8 cellular contexts compared by ENCODE assay signal in the genomic region with DNA sequence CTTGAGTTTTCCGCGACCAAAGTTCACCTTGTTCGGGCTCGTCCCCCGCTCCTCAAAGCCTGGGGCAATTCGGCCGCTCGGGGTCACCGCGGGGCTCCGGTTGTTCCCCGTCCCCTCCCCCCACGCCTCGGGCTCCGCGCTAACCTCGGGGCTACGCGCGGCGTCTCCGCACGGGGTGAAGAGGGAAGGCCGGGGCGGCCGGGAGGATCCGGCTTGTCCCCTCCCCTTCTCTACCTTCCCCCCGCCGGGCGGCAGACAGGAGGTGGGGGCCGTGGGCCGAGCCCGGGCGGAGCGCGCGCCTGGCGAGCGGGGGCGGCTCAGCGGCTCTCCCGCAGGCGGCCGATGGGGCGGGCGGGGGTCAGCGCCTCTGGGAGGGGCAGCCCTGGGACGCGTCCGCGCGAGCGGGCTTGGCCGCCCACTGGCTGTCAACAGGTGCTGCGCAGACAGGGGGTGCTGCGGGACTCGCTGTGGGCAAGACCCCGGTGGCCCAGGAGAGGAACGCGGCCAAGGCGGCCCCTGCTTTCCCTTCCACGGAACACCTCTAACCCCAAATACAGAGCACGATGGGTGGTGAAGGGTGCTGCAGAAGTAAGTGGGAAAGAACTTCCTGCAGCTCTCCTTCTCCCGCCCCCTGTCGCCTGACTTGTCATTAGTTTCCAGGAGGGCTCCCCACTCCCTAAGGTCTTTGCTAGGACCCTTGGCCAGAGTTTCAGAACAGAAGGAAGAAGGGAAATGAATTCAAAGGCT. TPM values are rescaled to one million over a fixed set of nuclear protein-coding genes. Genes with fewer than 3 reads are reported as not detected.
DNase-seq lines count a peak whose midpoint lies in the region; ATAC-seq and TF ChIP-seq lines count a peak whose summit lies in the region.

A gene with protein sequence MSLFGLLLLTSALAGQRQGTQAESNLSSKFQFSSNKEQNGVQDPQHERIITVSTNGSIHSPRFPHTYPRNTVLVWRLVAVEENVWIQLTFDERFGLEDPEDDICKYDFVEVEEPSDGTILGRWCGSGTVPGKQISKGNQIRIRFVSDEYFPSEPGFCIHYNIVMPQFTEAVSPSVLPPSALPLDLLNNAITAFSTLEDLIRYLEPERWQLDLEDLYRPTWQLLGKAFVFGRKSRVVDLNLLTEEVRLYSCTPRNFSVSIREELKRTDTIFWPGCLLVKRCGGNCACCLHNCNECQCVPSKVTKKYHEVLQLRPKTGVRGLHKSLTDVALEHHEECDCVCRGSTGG (minus strand): TSS at position 177 of the 747 bp plus-strand sequence. CDS start 896 bp downstream, outside the sequence.

- H3K27me3 ChIP-seq in esophagus squamous epithelium, result peaks cover 0 to 7% (median 0%) of the 10 kb centered on the region in 4 donors
- no peaks in the 10 kb centered on the region for H3K27me3 ChIP-seq in tibial artery

- peak in 5 of 6 experiments; percentile 29 to 50 (median 33) for TF ChIP-seq CTCF in esophagus squamous epithelium (IDR thresholded peaks at IDR 0.05)
- no peak for TF ChIP-seq CTCF in mucosa of descending colon (IDR thresholded peaks at IDR 0.05)
- TF ChIP-seq CTCF in tibial artery (IDR thresholded peaks at IDR 0.05), result peak; percentile 35 to 51

- 0% methylated on average over 3 of the region's 65 CpGs; no CpG with 5 or more reads in 1 of the 2 donors for WGBS in esophagus squamous epithelium, 2 donors

- intact Hi-C loops in esophagus squamous epithelium (cut with DNase I) (loop anchor here (10.0 kb wide), 2 partner anchors 73 to 487 kb away; no protein-coding TSS in a partner anchor), mucosa of descending colon (cut with DNase I, micrococcal nuclease) (no loop called here), tibial artery (cut with DNase I; ENCODE audit: low total_unique reads) (loop anchor here (10.0 kb wide), 1 partner anchor 73 kb away; no protein-coding TSS in a partner anchor)

- no peaks in the 10 kb centered on the region for H3K36me3 ChIP-seq in esophagus squamous epithelium
- H3K36me3 ChIP-seq in mucosa of descending colon (ENCODE audit: low read depth), result no peaks in the 10 kb centered on the region
- H3K36me3 ChIP-seq in tibial artery, result no peaks in the 10 kb centered on the region

- peak in 2 of 4 donors; percentile 48 to 49 for TF ChIP-seq POLR2A in esophagus squamous epithelium (IDR thresholded peaks at IDR 0.05)

- in situ Hi-C loops in KBM-7 (cut with MboI; ENCODE audit: low pct_unique_long_range_greater_than_20kb, low sequenced_read_pairs), result no loop called here

- peak within 1 kb of the TSS; percentile 80 to 90 (median 89) for H3K27ac ChIP-seq in esophagus squamous epithelium
- peak within 1 kb of the TSS; percentile 98 to 99 for H3K27ac ChIP-seq in tibial artery

- H3K9me3 ChIP-seq in esophagus squamous epithelium (no peaks in the 10 kb centered on the region), mucosa of descending colon (no peaks in the 10 kb centered on the region), tibial artery (no peaks in the 10 kb centered on the region)

- peak; percentile 69 for DNase-seq in NCI-H2227 (lab: John Stamatoyannopoulos, UW; ENCODE audit: unreplicated experiment)
- no peak for DNase-seq in NCI-H2227 treated with DMSO at 0.1 percent for 48 hours (lab: John Stamatoyannopoulos, UW)
- DNase-seq in KBM-7, result peak; percentile 87
- DNase-seq in UCSD-AML1 (lab: John Stamatoyannopoulos, UW; ENCODE audit: unreplicated experiment), result peak; percentile 74
- DNase-seq in esophagus squamous epithelium (lab: John Stamatoyannopoulos, UW), result no peak
- DNase-seq in mucosa of descending colon, result peak; percentile 68 to 79 (median 69)
- DNase-seq in tibial artery, result peak; percentile 77 to 91
- DNase-seq in NCI-H1694 (lab: John Stamatoyannopoulos, UW), result no peak

- H3K4me1 ChIP-seq in esophagus squamous epithelium, result peaks cover 6 to 39% (median 10%) of the 10 kb centered on the region in 3 donors
- H3K4me1 ChIP-seq in mucosa of descending colon (ENCODE audit: low read depth), result peaks cover 4% of the 10 kb centered on the region
- H3K4me1 ChIP-seq in tibial artery, result peaks cover 0 to 44% (median 11%) of the 10 kb centered on the region in 4 donors

- H3K4me3 ChIP-seq in esophagus squamous epithelium, result peak within 1 kb of the TSS; percentile 66 to 82 (median 72)
- peak within 1 kb of the TSS; percentile 42 for H3K4me3 ChIP-seq in mucosa of descending colon
- H3K4me3 ChIP-seq in tibial artery, result peak within 1 kb of the TSS; percentile 74 to 89

- ATAC-seq in mucosa of descending colon, result peak; percentile 73

RNA-seq across cellular contexts. Expression of the gene that starts here (rescaled TPM):
- total RNA-seq in esophagus squamous epithelium, result 10 to 100 TPM in 2 of 4 donors, 1 to 10 TPM in 2; 2.9 to 22.1 (median 7.7) TPM
- total RNA-seq in mucosa of descending colon, result 10 to 100 TPM in 1 of 3 donors, 1 to 10 TPM in 2; 3.9 to 27.9 (median 6.1) TPM

Comparison
In these comparisons a context has a peak if more than half of its experiments do, and no peak if none do; other contexts are left out.
1. DNase-seq: peak in NCI-H2227 (single experiment), KBM-7 (single experiment), UCSD-AML1 (single experiment), mucosa of descending colon (3 of 3) and tibial artery (2 of 2); none in NCI-H2227 treated with DMSO at 0.1 percent for 48 hours (single experiment), esophagus squamous epithelium (single experiment) and NCI-H1694 (single experiment).
2. intact Hi-C loops: an anchor here in esophagus squamous epithelium (10.0 kb wide) and tibial artery (10.0 kb wide); none called in mucosa of descending colon.
3. Peak in every context shown above with its lines, with median percentiles within 50 percentile points of each other: H3K4me3 ChIP-seq.